24 cellular contexts compared by ENCODE assay signal in the genomic region with DNA sequence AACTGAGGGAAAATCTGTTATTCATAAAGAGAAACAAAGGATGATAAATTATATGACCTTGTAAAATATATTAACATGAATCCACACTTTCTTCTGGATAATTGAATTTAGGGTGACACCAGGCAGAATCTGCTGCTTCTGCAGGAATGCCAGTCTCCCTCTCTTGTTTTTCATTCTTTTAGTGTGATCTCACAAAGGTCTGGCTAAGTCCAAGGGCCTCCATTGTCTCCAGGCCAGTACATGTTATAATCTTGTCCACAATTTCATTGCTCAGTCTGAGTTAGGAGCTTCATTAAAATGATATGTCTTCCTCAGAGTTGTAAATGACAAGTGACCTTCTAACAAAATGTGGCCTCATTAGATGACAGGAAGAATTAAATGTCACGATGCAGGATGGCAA.
"Had no signal": no experiment of that assay in that cellular context is flagged by ENCODE, and none has a peak within 500 bp of the region (broad histone marks: within the 10 kb centered on the region; RNA-seq: fewer than 3 reads in every experiment).

No MANE protein-coding gene starts in this region.

- H2AFZ ChIP-seq: hepatocyte, parathyroid adenoma had no signal

- H3K9ac ChIP-seq: parathyroid adenoma had no signal

- ATAC-seq: foreskin keratinocyte; right lobe of liver; stimulated activated memory B cell treated with anti-CD40 and anti-IgM and Interleukin-4, amounts not matched to agents 10 μg/mL and 1 μg/mL and 100 μg/mL, for 72 hours had no signal

- H3K27ac ChIP-seq: dorsolateral prefrontal cortex, epithelial cell of prostate, foreskin keratinocyte, hepatocyte, parathyroid adenoma, prostate gland, right lobe of liver, tibial artery, upper lobe of left lung, vagina had no signal

- H3K79me2 ChIP-seq: hepatocyte, parathyroid adenoma had no signal

- H3K9me3 ChIP-seq: prostate gland, right lobe of liver, vagina had no signal

- H3K4me1 ChIP-seq: parathyroid adenoma, prostate gland, right lobe of liver, upper lobe of left lung, vagina had no signal

- H3K27me3 ChIP-seq: foreskin keratinocyte, hepatocyte, right lobe of liver, tibial artery, upper lobe of left lung, vagina had no signal

- DNase-seq: cortex of kidney; dorsolateral prefrontal cortex; effector CD8-positive, alpha-beta T cell; foreskin keratinocyte; head of caudate nucleus; kidney; mammary epithelial cell; midbrain; naive B cell; nephron progenitor cell; retina; right lobe of liver; spleen; stimulated activated CD4-positive, alpha-beta T cell treated with anti-CD3 and anti-CD28 coated beads, Interleukin-15, amount 100 ng/mL, for 24 hours; stimulated activated CD4-positive, alpha-beta T cell treated with anti-CD3 and anti-CD28 coated beads, Interleukin-1b, Interleukin-23, amount 100 ng/mL, for 48 hours; stimulated activated CD4-positive, alpha-beta T cell treated with anti-CD3 and anti-CD28 coated beads, Interleukin-4, amount 100 ng/mL, for 24 hours; tibial artery; upper lobe of left lung had no signal

- H3K4me2 ChIP-seq: hepatocyte had no signal

- H3K4me3 ChIP-seq: dorsolateral prefrontal cortex, hepatocyte, prostate gland, right lobe of liver, spleen, tibial artery, upper lobe of left lung, vagina had no signal

- H3K36me3 ChIP-seq: prostate gland, right lobe of liver, spleen, tibial artery, upper lobe of left lung, vagina had no signal
